8 cellular contexts compared by ENCODE assay signal in genomic region chr19:35142531-35143230, GRCh38. TPM values are rescaled to one million over a fixed set of nuclear protein-coding genes. Genes with fewer than 3 reads are reported as not detected.
DNase-seq lines count a peak whose midpoint lies in the region; ATAC-seq and TF ChIP-seq lines count a peak whose summit lies in the region.

No MANE protein-coding gene starts in this region.

- TF ChIP-seq CTCF in osteocyte (IDR thresholded peaks at IDR 0.05): peak; percentile 66

- no peak for TF ChIP-seq POLR2A in erythroblast (IDR thresholded peaks at IDR 0.05; ENCODE audit: low read length)

- no peak overlapping the region for H3K27ac Mint-ChIP-seq in osteocyte (ENCODE audit: unreplicated experiment)

- H3K4me1 Mint-ChIP-seq in osteocyte (ENCODE audit: unreplicated experiment): peaks cover 41% of the 10 kb centered on the region

- no peaks in the 10 kb centered on the region for H3K36me3 Mint-ChIP-seq in osteocyte (ENCODE audit: unreplicated experiment)

- ATAC-seq in GM21528 (IDR thresholded peaks at IDR 0.05; ENCODE audit: low FRiP score, unreplicated experiment): no peak
- no peak for ATAC-seq in HG02623 (IDR thresholded peaks at IDR 0.05; ENCODE audit: unreplicated experiment)

- H3K9me3 Mint-ChIP-seq in osteocyte (ENCODE audit: unreplicated experiment): no peaks in the 10 kb centered on the region

- H3K27me3 Mint-ChIP-seq in osteocyte (ENCODE audit: unreplicated experiment): peaks cover 21% of the 10 kb centered on the region

- H3K4me3 Mint-ChIP-seq in osteocyte (ENCODE audit: unreplicated experiment): no peak overlapping the region

- DNase-seq in ELR (ENCODE audit: low read depth): peak; percentile 63
- peak; percentile 32 for DNase-seq in NCI-H2171 (lab: John Stamatoyannopoulos, UW)
- peak; percentile 74 for DNase-seq in activated CD8-positive, alpha-beta memory T cell treated with anti-CD3 and anti-CD28 coated beads, Interleukin-2, amount 50 U/mL, for 4 hours
- peak; percentile 53 to 65 for DNase-seq in erythroblast (lab: John Stamatoyannopoulos, UW)
- no peak for DNase-seq in osteocyte (ENCODE audit: extremely low spot score, unreplicated experiment)
- DNase-seq in A172 (ENCODE audit: low spot score): no peak

RNA-seq across cellular contexts. Expression of gene FXYD7, which starts 0.4 kb away (rescaled TPM):
- total RNA-seq in osteocyte: 0.50 TPM in 1 of 2 replicates, not detected in the other
- total RNA-seq in A172 (2014; rRNA removed; shearing (Covaris generic)): not detected in 2 replicates

RNA-seq across cellular contexts. Expression of gene FXYD1, which starts 4.1 kb away (rescaled TPM):
- 0.86 TPM in 1 of 2 replicates, not detected in the other for total RNA-seq in osteocyte
- not detected in 2 replicates for total RNA-seq in A172 (2014; rRNA removed; shearing (Covaris generic))

RNA-seq across cellular contexts. Expression of gene LGI4, which starts 7.8 kb away (rescaled TPM):
- 0.32 and 0.34 TPM in 2 replicates for total RNA-seq in osteocyte
- 0.43 TPM in 1 of 2 replicates, not detected in the other for total RNA-seq in A172 (2014; rRNA removed; shearing (Covaris generic))

RNA-seq across cellular contexts. Expression of gene FXYD5, which starts 11.9 kb away (rescaled TPM):
- 81.0 and 86.6 TPM in 2 replicates for total RNA-seq in osteocyte
- total RNA-seq in A172 (2014; rRNA removed; shearing (Covaris generic)): 93.9 and 103 TPM in 2 replicates

RNA-seq across cellular contexts. Expression of gene FXYD3, which starts 27.1 kb away (rescaled TPM):
- not detected in 2 replicates for total RNA-seq in osteocyte
- 4.8 TPM in 1 of 2 replicates, not detected in the other for total RNA-seq in A172 (2014; rRNA removed; shearing (Covaris generic))

Comparison
In these comparisons a context has a peak if more than half of its experiments do, and no peak if none do; other contexts are left out.
1. DNase-seq: peak in ELR (single experiment), NCI-H2171 (single experiment), activated CD8-positive, alpha-beta memory T cell treated with anti-CD3 and anti-CD28 coated beads, Interleukin-2, amount 50 U/mL, for 4 hours (single experiment) and erythroblast (2 of 2); none in osteocyte (single experiment) and A172 (single experiment).